Comparison of ENCODE assay signal across 18 cellular contexts in genomic region chr7:1229334-1229935, GRCh38. TPM values are rescaled to one million over a fixed set of nuclear protein-coding genes. Genes with fewer than 3 reads are reported as not detected.
"Had no signal": no experiment of that assay in that cellular context is flagged by ENCODE, and none has a peak within 500 bp of the region (broad histone marks: within the 10 kb centered on the region; RNA-seq: fewer than 3 reads in every experiment).

No MANE protein-coding gene starts in this region.

- H3K27ac ChIP-seq: body of pancreas, esophagus muscularis mucosa, left lung, pancreas, thoracic aorta had no signal

- H3K9me3 ChIP-seq: body of pancreas, esophagus muscularis mucosa, left lung, pancreas, thoracic aorta had no signal

- H3K9me3 Mint-ChIP-seq: activated naive CD4-positive, alpha-beta T cell treated with anti-CD3 and anti-CD28 coated beads, Interleukin-2, amount 50 U/mL, for 24 hours; stimulated activated naive CD8-positive, alpha-beta T cell treated with anti-CD3 and anti-CD28 coated beads, Interleukin-15, amount 100 ng/mL, for 72 hours had no signal

- H3K4me3 ChIP-seq: body of pancreas, esophagus muscularis mucosa, left lung, pancreas, thoracic aorta had no signal

- H3K4me3 Mint-ChIP-seq: activated naive CD4-positive, alpha-beta T cell treated with anti-CD3 and anti-CD28 coated beads, Interleukin-2, amount 50 U/mL, for 24 hours; stimulated activated naive CD8-positive, alpha-beta T cell treated with anti-CD3 and anti-CD28 coated beads, Interleukin-15, amount 100 ng/mL, for 72 hours had no signal

- DNase-seq: activated T-cell treated with anti-CD3 and anti-CD28 coated beads, Interleukin-2, amount 50 U/mL, for 1 hour; body of pancreas; central memory CD4-positive, alpha-beta T cell; dermis blood vessel endothelial cell; stimulated activated CD4-positive, alpha-beta T cell treated with anti-CD3 and anti-CD28 coated beads, Interleukin-4, amount 100 ng/mL, for 4 hours; stimulated activated naive CD8-positive, alpha-beta T cell treated with anti-CD3 and anti-CD28 coated beads, Interleukin-15, amount 100 ng/mL, for 72 hours; T-helper 2 cell had no signal

- H3K36me3 ChIP-seq: esophagus muscularis mucosa, left lung, pancreas, thoracic aorta had no signal

- H3K36me3 Mint-ChIP-seq: activated naive CD4-positive, alpha-beta T cell treated with anti-CD3 and anti-CD28 coated beads, Interleukin-2, amount 50 U/mL, for 24 hours had no signal

- H3K27ac Mint-ChIP-seq: activated naive CD4-positive, alpha-beta T cell treated with anti-CD3 and anti-CD28 coated beads, Interleukin-2, amount 50 U/mL, for 24 hours; stimulated activated naive CD8-positive, alpha-beta T cell treated with anti-CD3 and anti-CD28 coated beads, Interleukin-15, amount 100 ng/mL, for 72 hours had no signal

- FAIRE-seq: endometrium, islet of Langerhans, pancreas, TTC549 had no signal

- H3K4me1 ChIP-seq: pancreas had no signal

RNA-seq across cellular contexts. Expression of gene UNCX, which starts 3.2 kb away (rescaled TPM):
- total RNA-seq: body of pancreas, dermis blood vessel endothelial cell, esophagus muscularis mucosa, fibroblast of villous mesenchyme, left lung, mucosa of gallbladder, pancreas, thoracic aorta, urinary bladder had no signal
- polyA plus RNA-seq: pancreas, urinary bladder had no signal
